Comparison of ENCODE assay signal across 10 cellular contexts in genomic region chr12:43807361-43807760, GRCh38. TPM values are rescaled to one million over a fixed set of nuclear protein-coding genes. Genes with fewer than 3 reads are reported as not detected.
A peak's percentile ranks its signal among the peaks of the same experiment; 100 is the strongest.
DNase-seq lines count a peak whose midpoint lies in the region; ATAC-seq, FAIRE-seq and TF ChIP-seq lines count a peak whose summit lies in the region.
"Had no signal": no experiment of that assay in that cellular context is flagged by ENCODE, and none has a peak within 500 bp of the region (broad histone marks: within the 10 kb centered on the region; RNA-seq: fewer than 3 reads in every experiment).

No MANE protein-coding gene starts in this region.

- H3K27me3 ChIP-seq in OCI-LY1 (ENCODE audit: insufficient read depth, low read length), result no peaks in the 10 kb centered on the region
- no peaks in the 10 kb centered on the region for H3K27me3 ChIP-seq in psoas muscle (ENCODE audit: insufficient read depth in 3 of 3, low read length in 2 of 3)
- H3K27me3 ChIP-seq: thyroid gland had no signal

- peak; percentile 20 for FAIRE-seq in GM12891 (lab: Jason Lieb, UNC)

- no peak for DNase-seq in GM12891 (ENCODE audit: insufficient read length, low spot score)
- DNase-seq in epithelial cell of prostate (ENCODE audit: low read depth, low spot score), result no peak
- DNase-seq in psoas muscle, result no peak
- no peak for DNase-seq in NCI-H748 (lab: John Stamatoyannopoulos, UW; ENCODE audit: unreplicated experiment)
- DNase-seq in ureter (ENCODE audit: low spot score), result no peak
- DNase-seq: stimulated activated CD4-positive, alpha-beta T cell treated with anti-CD3 and anti-CD28 coated beads, Interleukin-12 subunit alpha, Interleukin-12 subunit beta, amount 100 ng/mL, for 4 hours; T-helper 9 cell; thyroid gland had no signal

- H4K20me1 ChIP-seq in OCI-LY1 (ENCODE audit: insufficient read depth, low read length), result no peaks in the 10 kb centered on the region

- ATAC-seq in psoas muscle (no peak), HG02884 (IDR thresholded peaks at IDR 0.05; ENCODE audit: unreplicated experiment) (no peak)

- no peak for TF ChIP-seq CTCF in OCI-LY1 (IDR thresholded peaks at IDR 0.05; ENCODE audit: low read length)
- no peak for TF ChIP-seq CTCF in psoas muscle (IDR thresholded peaks at IDR 0.05)

- no peak overlapping the region; the same call in 1 of the 2 replicates for H3K9ac ChIP-seq in OCI-LY1 (ENCODE audit: low read length)

- H3K9me2 ChIP-seq in OCI-LY1 (ENCODE audit: low read depth, low read length), result no peaks in the 10 kb centered on the region

- TF ChIP-seq POLR2A in GM12891 (IDR thresholded peaks at IDR 0.05; ENCODE audit: low read depth, low read length), result no peak

- H3K4me1 ChIP-seq in OCI-LY1 (ENCODE audit: insufficient read depth, low read length, severe bottlenecking) (peaks cover 36% of the 10 kb centered on the region), psoas muscle (peaks cover 17% of the 10 kb centered on the region)

- H3K36me3 ChIP-seq in OCI-LY1 (ENCODE audit: insufficient read depth, low read length), result peaks cover 16% of the 10 kb centered on the region; the same call in 1 of the 2 replicates
- H3K36me3 ChIP-seq in psoas muscle (ENCODE audit: insufficient read depth in 1 of 2, low read depth in 1 of 2), result peaks cover 0 to 17% of the 10 kb centered on the region in 2 donors

- peak overlapping the region; percentile 96 for H3K4me2 ChIP-seq in OCI-LY1 (ENCODE audit: low read length)

- H3K79me2 ChIP-seq in OCI-LY1 (ENCODE audit: insufficient read depth, low read length), result peaks cover 35% of the 10 kb centered on the region

- H3K4me3 ChIP-seq in OCI-LY1 (ENCODE audit: low read depth, low read length, poor library complexity, severe bottlenecking) (peak overlapping the region; percentile 89), psoas muscle (no peak overlapping the region)

- H3K9me3 ChIP-seq in OCI-LY1 (ENCODE audit: low read length), result no peaks in the 10 kb centered on the region
- H3K9me3 ChIP-seq in psoas muscle, result no peaks in the 10 kb centered on the region

- no peaks in the 10 kb centered on the region for H3F3A ChIP-seq in OCI-LY1 (ENCODE audit: insufficient read depth, low read length)

- WGBS in psoas muscle, 3 donors, result 85 to 88% (median 88%) methylated on average over 3 of the region's 3 CpGs

- H3K27ac ChIP-seq in OCI-LY1 (ENCODE audit: low read depth, low read length, poor library complexity, severe bottlenecking) (no peak overlapping the region), epithelial cell of prostate (peak overlapping the region; percentile 80), psoas muscle (peak overlapping the region; percentile 97)

- no peak overlapping the region for H2AFZ ChIP-seq in OCI-LY1 (ENCODE audit: low read length)

- intact Hi-C loops in psoas muscle (cut with DNase I), result loop anchor here in 1 of 2 donors (2.0 kb wide), 1 partner anchor 29 kb away; the partner anchor contains the start of gene TMEM117

TF ChIP-seq in GM12891, 5 proteins besides CTCF, POLR2A, EP300 and RAD21:
- no peak for TF ChIP-seq PAX5 (IDR thresholded peaks at IDR 0.05; ENCODE audit: insufficient read depth, low read length, severe bottlenecking)
- TF ChIP-seq SPI1 (IDR thresholded peaks at IDR 0.05; ENCODE audit: low read depth, low read length), result no peak
- TF ChIP-seq POU2F2 (IDR thresholded peaks at IDR 0.05; ENCODE audit: low read depth, low read length), result no peak
- no peak for TF ChIP-seq POLR2AphosphoS5 (IDR thresholded peaks at IDR 0.05; ENCODE audit: low read depth, low read length)
- TF ChIP-seq TAF1 (IDR thresholded peaks at IDR 0.05; ENCODE audit: low read depth, low read length), result no peak

RNA-seq across cellular contexts. Expression of gene TWF1, which starts 1.2 kb away (rescaled TPM):
- 11.3 TPM for polyA plus RNA-seq in GM12891 (2012; ENCODE audit: low read depth, missing spikeins)
- total RNA-seq in psoas muscle (10 to 100 TPM in 1 of 4 donors, 1 to 10 TPM in 3; 6.2 to 12.7 (median 9.2) TPM), ureter (144 TPM)
- polyA plus RNA-seq in psoas muscle, result 10 to 100 TPM in 1 of 3 donors, 1 to 10 TPM in 2; 5.8 to 10.7 (median 9.6) TPM

RNA-seq across cellular contexts. Expression of gene TMEM117, which starts 28.5 kb away (rescaled TPM):
- 2.3 TPM for polyA plus RNA-seq in GM12891 (2012; ENCODE audit: low read depth, missing spikeins)
- 1 to 10 TPM; 3.3 to 4.7 (median 4.2) TPM for total RNA-seq in psoas muscle
- 1 to 10 TPM; 1.9 to 4.1 (median 3.3) TPM for polyA plus RNA-seq in psoas muscle
- 16.7 TPM for total RNA-seq in ureter

RNA-seq across cellular contexts. Expression of gene IRAK4, which starts 48.6 kb away (rescaled TPM):
- polyA plus RNA-seq in GM12891 (2012; ENCODE audit: low read depth, missing spikeins), result 12.4 TPM
- total RNA-seq in psoas muscle, result 1 to 10 TPM; 3.0 to 4.7 (median 3.5) TPM
- 1 to 10 TPM; 2.2 to 3.6 (median 2.9) TPM for polyA plus RNA-seq in psoas muscle
- total RNA-seq in ureter, result 24.6 TPM

RNA-seq across cellular contexts. Expression of gene PUS7L, which starts 48.8 kb away (rescaled TPM):
- 4.5 TPM for polyA plus RNA-seq in GM12891 (2012; ENCODE audit: low read depth, missing spikeins)
- 1 to 10 TPM; 2.8 to 4.7 (median 4.0) TPM for total RNA-seq in psoas muscle
- 1 to 10 TPM; 1.3 to 3.2 (median 1.4) TPM for polyA plus RNA-seq in psoas muscle
- total RNA-seq in ureter, result 26.0 TPM

Comparison
In these comparisons a context has a peak if more than half of its experiments do, and no peak if none do; other contexts are left out.
1. RNA of gene TWF1, which starts 1.2 kb away (total RNA-seq): 144 TPM in ureter (single experiment); 6.2 to 12.7 TPM in psoas muscle; every median in the first group is over 10 times any median in the second.